Comparison of ENCODE assay signal across 14 cellular contexts in the genomic region with DNA sequence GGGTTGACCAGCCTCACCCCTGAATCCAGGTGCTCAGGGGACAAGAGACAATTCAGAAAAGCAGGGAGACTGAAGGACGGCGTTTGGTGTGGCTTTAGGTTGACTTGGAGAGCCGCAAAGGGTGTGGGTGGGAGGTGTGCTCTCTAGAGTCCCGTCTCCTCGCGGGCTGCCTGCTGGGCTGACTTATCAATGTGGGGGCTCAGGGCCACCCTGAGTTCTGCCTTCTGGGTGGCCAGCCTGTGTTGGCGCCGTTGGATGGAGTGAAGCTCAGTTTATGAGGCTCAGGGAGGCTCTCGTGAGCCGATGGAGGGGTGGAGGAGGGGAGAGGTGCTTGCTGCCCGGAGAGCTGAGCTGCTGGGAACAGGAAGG. TPM values are rescaled to one million over a fixed set of nuclear protein-coding genes. Genes with fewer than 3 reads are reported as not detected.
DNase-seq lines count a peak whose midpoint lies in the region; ATAC-seq and TF ChIP-seq lines count a peak whose summit lies in the region.
"Had no signal": no experiment of that assay in that cellular context is flagged by ENCODE, and none has a peak within 500 bp of the region (broad histone marks: within the 10 kb centered on the region; RNA-seq: fewer than 3 reads in every experiment).

No MANE protein-coding gene starts in this region.

- no peaks in the 10 kb centered on the region for H3K9me2 ChIP-seq in OCI-LY1 (ENCODE audit: low read depth, low read length)

- peak overlapping the region in 1 of 3 donors; percentile 88 for H3K27ac Mint-ChIP-seq in CD4-positive, CD25-positive, alpha-beta regulatory T cell
- H3K27ac Mint-ChIP-seq in dendritic cell treated with granulocyte-macrophage colony-stimulating factor and Interleukin-4, amounts not matched to agents 40 ng/mL and 50 ng/mL, for 4 days: peak overlapping the region; percentile 72

- peaks cover 10 to 39% (median 21%) of the 10 kb centered on the region in 4 donors for H3K4me1 Mint-ChIP-seq in CD4-positive, CD25-positive, alpha-beta regulatory T cell
- peaks cover 68% of the 10 kb centered on the region for H3K4me1 Mint-ChIP-seq in dendritic cell treated with granulocyte-macrophage colony-stimulating factor and Interleukin-4, amounts not matched to agents 40 ng/mL and 50 ng/mL, for 4 days (ENCODE audit: low read depth)

- H4K20me1 ChIP-seq in OCI-LY1 (ENCODE audit: insufficient read depth, low read length): no peaks in the 10 kb centered on the region

- no peaks in the 10 kb centered on the region for H3K36me3 ChIP-seq in CD4-positive, CD25-positive, alpha-beta regulatory T cell (ENCODE audit: control insufficient read depth, insufficient read depth, low read length)
- 0 out of 2 replicates have a peak, but pooled peaks cover under 1% of the 10 kb centered on the region for H3K36me3 ChIP-seq in OCI-LY1 (ENCODE audit: insufficient read depth, low read length)

- ATAC-seq in CD4-positive, CD25-positive, alpha-beta regulatory T cell (ENCODE audit: low read depth in 2 of 2): no peak
- ATAC-seq: K562 had no signal

- H3K9ac ChIP-seq in OCI-LY1 (ENCODE audit: low read length): no peak overlapping the region

- H3F3A ChIP-seq in OCI-LY1 (ENCODE audit: insufficient read depth, low read length): no peaks in the 10 kb centered on the region

- H2AFZ ChIP-seq in OCI-LY1 (ENCODE audit: low read length): no peak overlapping the region
- H2AFZ ChIP-seq: PC-9 had no signal

- peaks cover 0 to 2% (median 0%) of the 10 kb centered on the region in 7 donors for H3K9me3 Mint-ChIP-seq in CD4-positive, CD25-positive, alpha-beta regulatory T cell
- H3K9me3 Mint-ChIP-seq in dendritic cell treated with granulocyte-macrophage colony-stimulating factor and Interleukin-4, amounts not matched to agents 40 ng/mL and 50 ng/mL, for 4 days: no peaks in the 10 kb centered on the region

- no peak for DNase-seq in CD4-positive, CD25-positive, alpha-beta regulatory T cell
- DNase-seq in retina (peak; percentile 26), HK-2 (ENCODE audit: unreplicated experiment) (no peak), 8988T (no peak), MV-4-11 (lab: John Stamatoyannopoulos, UW) (no peak)
- DNase-seq in activated naive CD4-positive, alpha-beta T cell treated with Interleukin-2 at 50 U/mL for 16 hours: no peak
- DNase-seq: NCI-H146, NCI-H345, NCI-H526 treated with DMSO at 0.1 percent for 48 hours, PC-9 had no signal

- H3K4me3 Mint-ChIP-seq in CD4-positive, CD25-positive, alpha-beta regulatory T cell: peak overlapping the region in 3 of 4 donors; percentile 17 to 54 (median 37)
- H3K4me3 Mint-ChIP-seq in dendritic cell treated with granulocyte-macrophage colony-stimulating factor and Interleukin-4, amounts not matched to agents 40 ng/mL and 50 ng/mL, for 4 days: no peak overlapping the region

- H3K79me2 ChIP-seq in OCI-LY1 (ENCODE audit: insufficient read depth, low read length): peaks cover 12% of the 10 kb centered on the region; the same call in 1 of the 2 replicates

- no peak for TF ChIP-seq CTCF in OCI-LY1 (IDR thresholded peaks at IDR 0.05; ENCODE audit: low read length)

- no peaks in the 10 kb centered on the region for H3K9me3 ChIP-seq in CD4-positive, CD25-positive, alpha-beta regulatory T cell (ENCODE audit: control insufficient read depth in 2 of 2, low read length in 2 of 2)
- no peaks in the 10 kb centered on the region for H3K9me3 ChIP-seq in OCI-LY1 (ENCODE audit: low read length)

- no peak overlapping the region for H3K4me2 ChIP-seq in OCI-LY1 (ENCODE audit: low read length)
- H3K4me2 ChIP-seq: PC-9 had no signal

- H3K36me3 Mint-ChIP-seq in CD4-positive, CD25-positive, alpha-beta regulatory T cell: no peaks in the 10 kb centered on the region
- peaks cover 33% of the 10 kb centered on the region for H3K36me3 Mint-ChIP-seq in dendritic cell treated with granulocyte-macrophage colony-stimulating factor and Interleukin-4, amounts not matched to agents 40 ng/mL and 50 ng/mL, for 4 days (ENCODE audit: low read depth)

- H3K27me3 ChIP-seq in CD4-positive, CD25-positive, alpha-beta regulatory T cell (ENCODE audit: control insufficient read depth, insufficient read depth, low read length): no peaks in the 10 kb centered on the region
- no peaks in the 10 kb centered on the region for H3K27me3 ChIP-seq in OCI-LY1 (ENCODE audit: insufficient read depth, low read length)

- no peak overlapping the region for H3K27ac ChIP-seq in CD4-positive, CD25-positive, alpha-beta regulatory T cell (ENCODE audit: insufficient read depth, low read length, poor library complexity, severe bottlenecking)
- peak overlapping the region; percentile 33 for H3K27ac ChIP-seq in OCI-LY1 (ENCODE audit: low read depth, low read length, poor library complexity, severe bottlenecking)
- H3K27ac ChIP-seq: HL-60, PC-9 had no signal

- intact Hi-C loops in dendritic cell treated with granulocyte-macrophage colony-stimulating factor and Interleukin-4, amounts not matched to agents 40 ng/mL and 50 ng/mL, for 4 days (cut with micrococcal nuclease): no loop called here

- peaks cover 12% of the 10 kb centered on the region for H3K4me1 ChIP-seq in CD4-positive, CD25-positive, alpha-beta regulatory T cell (ENCODE audit: control insufficient read depth, insufficient read depth, low read length, poor library complexity, severe bottlenecking)
- peaks cover 63% of the 10 kb centered on the region for H3K4me1 ChIP-seq in OCI-LY1 (ENCODE audit: insufficient read depth, low read length, severe bottlenecking)

- no peaks in the 10 kb centered on the region for H3K27me3 Mint-ChIP-seq in CD4-positive, CD25-positive, alpha-beta regulatory T cell
- no peaks in the 10 kb centered on the region for H3K27me3 Mint-ChIP-seq in dendritic cell treated with granulocyte-macrophage colony-stimulating factor and Interleukin-4, amounts not matched to agents 40 ng/mL and 50 ng/mL, for 4 days

- H3K4me3 ChIP-seq in CD4-positive, CD25-positive, alpha-beta regulatory T cell (ENCODE audit: low read depth, low read length): no peak overlapping the region
- H3K4me3 ChIP-seq in OCI-LY1 (ENCODE audit: low read depth, low read length, poor library complexity, severe bottlenecking): no peak overlapping the region
- H3K4me3 ChIP-seq: K562, PC-9 had no signal

RNA-seq across cellular contexts. Expression of a gene that starts 13.0 kb away (rescaled TPM):
- total RNA-seq in CD4-positive, CD25-positive, alpha-beta regulatory T cell: 18.6 TPM
- 10 to 100 TPM in 1 of 4 donors, 1 to 10 TPM in 3; 5.2 to 13.9 (median 6.8) TPM for polyA plus RNA-seq in CD4-positive, CD25-positive, alpha-beta regulatory T cell
- total RNA-seq: PC-9 had no signal
